Comparison of ENCODE assay signal across 9 cellular contexts in the genomic region with DNA sequence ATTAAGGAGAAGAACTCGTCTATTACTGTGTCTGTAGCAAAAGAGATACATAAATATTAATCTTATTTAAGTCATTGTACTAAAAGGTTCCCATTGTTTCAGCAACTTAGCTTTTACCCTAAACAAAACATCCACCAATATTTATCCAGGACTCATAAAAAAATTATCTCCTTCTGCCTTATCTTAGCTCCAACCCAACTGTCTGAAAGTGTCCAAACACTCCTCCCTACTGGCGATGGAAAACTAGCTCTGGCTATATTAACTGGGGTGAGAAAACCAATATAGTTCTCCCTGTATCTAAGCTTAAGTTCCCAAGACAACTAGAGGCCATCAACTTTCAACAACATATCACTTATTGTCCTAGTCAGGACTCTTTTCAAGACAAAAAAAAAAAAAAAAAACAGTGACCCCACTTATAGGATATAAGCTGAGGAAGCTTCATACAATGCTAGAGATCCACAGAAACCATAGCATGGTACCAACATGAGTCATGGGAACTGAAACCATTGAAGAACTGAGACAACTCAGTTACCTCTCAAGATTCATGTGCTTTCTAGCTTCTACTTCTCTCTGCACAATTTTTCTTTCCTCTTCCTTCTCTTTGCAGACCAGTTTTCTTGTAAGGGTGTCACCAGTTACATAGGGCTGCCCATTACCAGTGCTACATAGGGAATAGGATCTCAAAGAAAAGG.
DNase-seq lines count a peak whose midpoint lies in the region; ATAC-seq and TF ChIP-seq lines count a peak whose summit lies in the region.
"Had no signal": no experiment of that assay in that cellular context is flagged by ENCODE, and none has a peak within 500 bp of the region (broad histone marks: within the 10 kb centered on the region; RNA-seq: fewer than 3 reads in every experiment).

No MANE protein-coding gene starts in this region.

- H3K4me1 ChIP-seq in BE2C, result no peaks in the 10 kb centered on the region

- no peaks in the 10 kb centered on the region for H3K36me3 ChIP-seq in BE2C
- H3K36me3 ChIP-seq: adrenal gland, spleen had no signal

- ATAC-seq in GM18907 (IDR thresholded peaks at IDR 0.05; ENCODE audit: unreplicated experiment) (peak; percentile 95), GM21717 (IDR thresholded peaks at IDR 0.05; ENCODE audit: unreplicated experiment) (peak; percentile 89), HG03469 (IDR thresholded peaks at IDR 0.05; ENCODE audit: unreplicated experiment) (peak; percentile 88)

- no peak for TF ChIP-seq CTCF in BE2C (IDR thresholded peaks at IDR 0.05; ENCODE audit: low read depth, low read length)

- H3K4me3 ChIP-seq in BE2C (ENCODE audit: low read depth, low read length), result no peak overlapping the region
- H3K4me3 ChIP-seq: adrenal gland, spleen had no signal

- DNase-seq in foreskin melanocyte (peak; percentile 39), C1 segment of cervical spinal cord (lab: John Stamatoyannopoulos, UW) (no peak), BE2C (no peak)
- DNase-seq in central memory CD4-positive, alpha-beta T cell, result no peak
- DNase-seq: adrenal gland, spleen had no signal

- H3K27me3 ChIP-seq in BE2C, result peaks cover 10% of the 10 kb centered on the region; the same call in 1 of the 2 replicates
- H3K27me3 ChIP-seq: adrenal gland, spleen had no signal

- H3K9me3 ChIP-seq in BE2C, result no peaks in the 10 kb centered on the region
- H3K9me3 ChIP-seq: adrenal gland, spleen had no signal
